ENCODE assay signal across 8 cellular contexts in the genomic region with DNA sequence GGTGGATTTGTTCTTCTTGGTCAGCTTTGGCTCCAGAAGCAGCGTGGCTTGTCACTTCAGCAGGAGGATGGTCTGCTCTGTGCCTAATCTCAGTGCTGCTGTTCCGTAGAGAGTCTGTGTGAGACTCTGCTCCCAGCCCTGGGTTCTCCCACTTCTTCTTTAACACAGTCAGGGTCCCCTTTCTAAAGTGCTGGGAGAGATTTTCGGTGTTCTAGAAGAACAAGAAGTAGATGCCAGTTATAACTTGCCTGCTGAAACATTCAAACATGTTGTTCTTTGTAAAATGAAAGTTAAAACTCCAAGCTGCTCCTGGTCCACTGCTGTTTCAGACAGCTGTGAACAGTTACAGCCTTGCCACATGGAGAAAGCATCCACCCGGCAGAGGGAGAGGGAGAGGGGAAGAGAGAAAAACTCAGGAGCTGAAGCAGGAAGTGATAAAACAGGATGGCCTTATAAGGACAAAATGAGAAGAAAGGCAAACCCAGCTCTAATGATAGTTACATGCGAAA. TPM values are rescaled to one million over a fixed set of nuclear protein-coding genes. Genes with fewer than 3 reads are reported as not detected.
DNase-seq lines count a peak whose midpoint lies in the region; ATAC-seq and TF ChIP-seq lines count a peak whose summit lies in the region.

No MANE protein-coding gene starts in this region.

- DNase-seq in CD4-positive, alpha-beta memory T cell = peak; percentile 30 to 43 (median 32)
- DNase-seq in GOT3 (lab: John Stamatoyannopoulos, UW) = peak; percentile 46
- DNase-seq in NCI-H774 (lab: John Stamatoyannopoulos, UW) = peak; percentile 43
- peak; percentile 29 for DNase-seq in activated naive CD8-positive, alpha-beta T cell treated with anti-CD3 and anti-CD28 coated beads, Interleukin-2, amount 50 U/mL, for 24 hours
- peak in 41 of 42 donors; percentile 7 to 80 (median 56) for DNase-seq in head of caudate nucleus
- peak; percentile 93 for DNase-seq in osteoblast (ENCODE audit: insufficient read length, low spot score, missing footprints)
- DNase-seq in GM19240 (ENCODE audit: insufficient read length, low spot score) = no peak

- peak; percentile 33 for ATAC-seq in activated naive CD8-positive, alpha-beta T cell treated with anti-CD3 and anti-CD28 coated beads, Interleukin-2, amount 50 U/mL, for 24 hours
- ATAC-seq in GM18519 (IDR thresholded peaks at IDR 0.05; ENCODE audit: low FRiP score, unreplicated experiment) = no peak

- peak overlapping the region; percentile 75 for H3K27ac ChIP-seq in CD4-positive, alpha-beta memory T cell (ENCODE audit: low read depth, low read length)
- H3K27ac ChIP-seq in osteoblast (ENCODE audit: low read depth, low read length) = peak overlapping the region; percentile 85

- no peaks in the 10 kb centered on the region for H3K9me3 ChIP-seq in CD4-positive, alpha-beta memory T cell (ENCODE audit: control insufficient read depth in 1 of 2, low read length in 2 of 2)
- H3K9me3 ChIP-seq in osteoblast (ENCODE audit: low read depth, low read length) = no peaks in the 10 kb centered on the region

- H3K4me1 ChIP-seq in CD4-positive, alpha-beta memory T cell (ENCODE audit: insufficient read depth, low read length) = peaks cover 41% of the 10 kb centered on the region
- H3K4me1 ChIP-seq in osteoblast (ENCODE audit: insufficient read depth, low read length) = peaks cover 33% of the 10 kb centered on the region

- CTCF ChIA-PET in CD4-positive, alpha-beta memory T cell (lab: Charles Lee; ENCODE audit: partially characterized antibody) = interaction anchor here (1.1 to 3.1 kb wide), 5 partner anchors 11 to 135 kb away, joined by 4 to 35 read pairs (median 12); a partner anchor contains a TSS

- no peaks in the 10 kb centered on the region for H3K9me3 Mint-ChIP-seq in CD4-positive, alpha-beta memory T cell
- H3K9me3 Mint-ChIP-seq in activated naive CD8-positive, alpha-beta T cell treated with anti-CD3 and anti-CD28 coated beads, Interleukin-2, amount 50 U/mL, for 24 hours = no peaks in the 10 kb centered on the region

- intact Hi-C loops in CD4-positive, alpha-beta memory T cell (cut with micrococcal nuclease) = loop anchor here (1.0 to 5.0 kb wide), 4 partner anchors 10 to 180 kb away; a partner anchor contains a TSS
- intact Hi-C loops in head of caudate nucleus (cut with DNase I) = no loop called here

- H3K4me3 Mint-ChIP-seq in CD4-positive, alpha-beta memory T cell = no peak overlapping the region
- H3K4me3 Mint-ChIP-seq in activated naive CD8-positive, alpha-beta T cell treated with anti-CD3 and anti-CD28 coated beads, Interleukin-2, amount 50 U/mL, for 24 hours = no peak overlapping the region

- no peak overlapping the region for H3K27ac Mint-ChIP-seq in CD4-positive, alpha-beta memory T cell
- H3K27ac Mint-ChIP-seq in activated naive CD8-positive, alpha-beta T cell treated with anti-CD3 and anti-CD28 coated beads, Interleukin-2, amount 50 U/mL, for 24 hours = no peak overlapping the region

- H3K27me3 ChIP-seq in CD4-positive, alpha-beta memory T cell (ENCODE audit: insufficient read depth, low read length) = no peaks in the 10 kb centered on the region
- no peaks in the 10 kb centered on the region for H3K27me3 ChIP-seq in osteoblast (ENCODE audit: insufficient read depth, low read length)

- H3K79me2 ChIP-seq in osteoblast (ENCODE audit: insufficient read depth, low read length) = peaks cover 61% of the 10 kb centered on the region

- no peaks in the 10 kb centered on the region for H3K27me3 Mint-ChIP-seq in CD4-positive, alpha-beta memory T cell
- no peaks in the 10 kb centered on the region for H3K27me3 Mint-ChIP-seq in activated naive CD8-positive, alpha-beta T cell treated with anti-CD3 and anti-CD28 coated beads, Interleukin-2, amount 50 U/mL, for 24 hours

- H3K36me3 ChIP-seq in CD4-positive, alpha-beta memory T cell (ENCODE audit: insufficient read depth, low read length) = no peaks in the 10 kb centered on the region
- peaks cover 20% of the 10 kb centered on the region for H3K36me3 ChIP-seq in osteoblast (ENCODE audit: insufficient read depth, low read length)

- peaks cover 0 to 2% of the 10 kb centered on the region in 2 donors for H3K36me3 Mint-ChIP-seq in CD4-positive, alpha-beta memory T cell
- peaks cover 12% of the 10 kb centered on the region for H3K36me3 Mint-ChIP-seq in activated naive CD8-positive, alpha-beta T cell treated with anti-CD3 and anti-CD28 coated beads, Interleukin-2, amount 50 U/mL, for 24 hours (ENCODE audit: low read depth)

- H4K20me1 ChIP-seq in osteoblast (ENCODE audit: insufficient read depth, low read length) = peaks cover 18% of the 10 kb centered on the region

- H3K4me1 Mint-ChIP-seq in CD4-positive, alpha-beta memory T cell = peaks cover 24 to 29% (median 27%) of the 10 kb centered on the region in 4 donors
- H3K4me1 Mint-ChIP-seq in activated naive CD8-positive, alpha-beta T cell treated with anti-CD3 and anti-CD28 coated beads, Interleukin-2, amount 50 U/mL, for 24 hours = peaks cover 21% of the 10 kb centered on the region

- POLR2A ChIA-PET in CD4-positive, alpha-beta memory T cell (lab: Charles Lee; ENCODE audit: partially characterized antibody) = interaction anchor here (0.6 to 5.7 kb wide), 12 partner anchors 9 to 1598 kb away, joined by 3 to 88 read pairs (median 3); a partner anchor contains a TSS

- peak; percentile 40 for TF ChIP-seq CTCF in osteoblast (IDR thresholded peaks at IDR 0.05; ENCODE audit: extremely low read depth, low read depth, low read length)

- peak overlapping the region; percentile 68 to 81 for H3K4me3 ChIP-seq in CD4-positive, alpha-beta memory T cell (ENCODE audit: low read length in 2 of 2)
- peak overlapping the region; percentile 84 for H3K4me3 ChIP-seq in osteoblast (ENCODE audit: insufficient read depth, low read length)

- H3K4me2 ChIP-seq in osteoblast (ENCODE audit: insufficient read depth, low read length) = peak overlapping the region; percentile 78

- H2AFZ ChIP-seq in osteoblast (ENCODE audit: low read length) = no peak overlapping the region

RNA-seq across cellular contexts. Expression of a gene that starts 55.2 kb away (rescaled TPM):
- 10 to 100 TPM; 42.1 to 48.2 TPM for total RNA-seq in CD4-positive, alpha-beta memory T cell
- 10 to 100 TPM; 45.1 to 62.7 TPM for polyA plus RNA-seq in CD4-positive, alpha-beta memory T cell
- 30.9 and 33.7 TPM in 2 replicates for total RNA-seq in osteoblast
